In genomic region chr7:131581241-131582157, GRCh38 we compare ENCODE assay signal across 11 cellular contexts. TPM values are rescaled to one million over a fixed set of nuclear protein-coding genes. Genes with fewer than 3 reads are reported as not detected.
A peak's percentile ranks its signal among the peaks of the same experiment; 100 is the strongest.
DNase-seq lines count a peak whose midpoint lies in the region; ATAC-seq, FAIRE-seq and TF ChIP-seq lines count a peak whose summit lies in the region.
"Had no signal": no experiment of that assay in that cellular context is flagged by ENCODE, and none has a peak within 500 bp of the region (broad histone marks: within the 10 kb centered on the region; RNA-seq: fewer than 3 reads in every experiment).

No MANE protein-coding gene starts in this region.

- TF ChIP-seq RAD21 in liver (IDR thresholded peaks at IDR 0.05) (no peak), HepG2 (CRISPR knock-in tag; IDR thresholded peaks at IDR 0.05) (no peak)

- no peak overlapping the region for H3K4me3 Mint-ChIP-seq in neural progenitor cell

- DNase-seq in HepG2 (ENCODE audit: low spot score), result no peak
- DNase-seq in Right ventricle myocardium inferior (ENCODE audit: missing footprints), result peak; percentile 86
- no peak for DNase-seq in neural progenitor cell (ENCODE audit: low spot score)
- peak; percentile 53 to 80 for DNase-seq in aorta
- no peak for DNase-seq in OCI-LY7 (ENCODE audit: low spot score)
- no peak for DNase-seq in activated naive CD4-positive, alpha-beta T cell treated with Interleukin-2 at 50 U/mL for 16 hours
- no peak for DNase-seq in OCI-M1 (lab: John Stamatoyannopoulos, UW)
- DNase-seq: ACHN, NCI-H1694 treated with DMSO at 0.1 percent for 48 hours, NCI-H774 had no signal

- FAIRE-seq in HepG2 (lab: Jason Lieb, UNC), result no peak

- TF ChIP-seq EP300 in HepG2 (IDR thresholded peaks at IDR 0.05; ENCODE audit: low read depth in 2 of 2, low read length in 2 of 2) (no peak), HepG2 (CRISPR knock-in tag; IDR thresholded peaks at IDR 0.05; ENCODE audit: borderline replicate concordance) (no peak)

- H3K27ac ChIP-seq in liver (ENCODE audit: low read depth in 1 of 2, low read length in 2 of 2), result no peak overlapping the region
- H3K27ac ChIP-seq in HepG2 (ENCODE audit: extremely low read length, insufficient read depth, low read length), result no peak overlapping the region
- no peak overlapping the region for H3K27ac ChIP-seq in neural progenitor cell
- H3K27ac ChIP-seq in aorta (ENCODE audit: low read depth in 1 of 2, low read length in 2 of 2), result no peak overlapping the region
- H3K27ac ChIP-seq in OCI-LY7 (ENCODE audit: low read depth, low read length, poor library complexity, severe bottlenecking), result no peak overlapping the region

- TF ChIP-seq POLR2A in HepG2 (IDR thresholded peaks at IDR 0.05; ENCODE audit: insufficient read depth in 1 of 2, low read depth in 2 of 2, low read length in 2 of 2), result no peak

- H3K9me3 ChIP-seq in liver (ENCODE audit: control insufficient read depth in 4 of 4, low read length in 3 of 4) (no peaks in the 10 kb centered on the region), HepG2 (ENCODE audit: low read length) (no peaks in the 10 kb centered on the region), neural progenitor cell (ENCODE audit: low read depth) (no peaks in the 10 kb centered on the region), aorta (ENCODE audit: control insufficient read depth, low read length) (no peaks in the 10 kb centered on the region), OCI-LY7 (ENCODE audit: low read length) (no peaks in the 10 kb centered on the region)

- ATAC-seq in HepG2 (no peak), Right ventricle myocardium inferior (peak; percentile 90), aorta (ENCODE audit: low FRiP score) (peak; percentile 53)

- TF ChIP-seq CTCF in liver (IDR thresholded peaks at IDR 0.05; ENCODE audit: low read depth, low read length, missing input control) (no peak), HepG2 (CRISPR knock-in tag; IDR thresholded peaks at IDR 0.05) (no peak), neural progenitor cell (IDR thresholded peaks at IDR 0.05) (peak; percentile 8), OCI-LY7 (conservative IDR thresholded peaks at IDR 0.05; ENCODE audit: low read length) (no peak)

- in situ Hi-C loops in HepG2 (cut with HindIII; ENCODE audit: extremely low pct_ligation_motif_present, low pct_unique_long_range_greater_than_20kb), result no loop called here

- H4K20me1 ChIP-seq in HepG2 (ENCODE audit: insufficient read depth, low read length), result no peaks in the 10 kb centered on the region
- no peaks in the 10 kb centered on the region for H4K20me1 ChIP-seq in neural progenitor cell (ENCODE audit: low read depth)
- no peaks in the 10 kb centered on the region for H4K20me1 ChIP-seq in OCI-LY7 (ENCODE audit: insufficient read depth, low read length)

- no peaks in the 10 kb centered on the region for H3K79me2 ChIP-seq in HepG2 (ENCODE audit: insufficient read depth, low read length)
- no peaks in the 10 kb centered on the region for H3K79me2 ChIP-seq in neural progenitor cell (ENCODE audit: low read depth)
- H3K79me2 ChIP-seq in OCI-LY7 (ENCODE audit: insufficient read depth, low read depth, low read length), result no peaks in the 10 kb centered on the region

- H2AFZ ChIP-seq in HepG2 (ENCODE audit: low read length), result no peak overlapping the region
- peak overlapping the region; percentile 89 for H2AFZ ChIP-seq in neural progenitor cell (replicated peaks)
- H2AFZ ChIP-seq in OCI-LY7 (ENCODE audit: low read length), result no peak overlapping the region

- H3F3A ChIP-seq in neural progenitor cell (ENCODE audit: low read depth), result peaks cover 5% of the 10 kb centered on the region

- intact Hi-C loops in HepG2 (cut with micrococcal nuclease; ENCODE audit: unreplicated experiment) (no loop called here), Right ventricle myocardium inferior (cut with DNase I) (loop anchor here (1.0 to 10.0 kb wide), 3 partner anchors 24 to 73 kb away; no protein-coding TSS in a partner anchor), aorta (cut with DNase I) (no loop called here), OCI-LY7 (cut with micrococcal nuclease; ENCODE audit: unreplicated experiment) (no loop called here)

- no peak overlapping the region for H3K27ac Mint-ChIP-seq in neural progenitor cell

- no peaks in the 10 kb centered on the region for H3K9me2 ChIP-seq in OCI-LY7 (ENCODE audit: insufficient read depth, low read length)

- BruUV-seq in HepG2 (replicated peaks; lab: Mats Ljungman, UMichigan), result no TSS peak
- no TSS peak for BruUV-seq in OCI-LY7 (replicated peaks; lab: Mats Ljungman, UMichigan)

- CTCF ChIA-PET in HepG2 (lab: Yijun Ruan, JAX; ENCODE audit: low intra/inter-chr PET ratio, low total read pairs) (no interaction called here), OCI-LY7 (lab: Charles Lee; ENCODE audit: unreplicated experiment) (no interaction called here)

- WGBS in liver, result 62% methylated on average over 17 of the region's 17 CpGs
- WGBS in HepG2 (ENCODE audit: low lambda C conversion rate), result 33% methylated on average over 11 of the region's 17 CpGs
- WGBS in aorta, 2 donors, result 24 to 36% methylated on average over 17 of the region's 17 CpGs

- H3K9me3 Mint-ChIP-seq in neural progenitor cell, result no peaks in the 10 kb centered on the region

- H3K4me3 ChIP-seq in liver (ENCODE audit: low read depth in 1 of 3, low read length in 3 of 3), result no peak overlapping the region
- H3K4me3 ChIP-seq in HepG2 (replicated peaks in 1 of 3; ENCODE audit: insufficient read depth in 1 of 3, low read depth in 2 of 3, low read length in 3 of 3), result no peak overlapping the region
- H3K4me3 ChIP-seq in neural progenitor cell, result no peak overlapping the region
- no peak overlapping the region for H3K4me3 ChIP-seq in aorta (ENCODE audit: low read length in 2 of 2)
- H3K4me3 ChIP-seq in OCI-LY7 (ENCODE audit: low read depth, low read length, poor library complexity, severe bottlenecking), result no peak overlapping the region

- H3K27me3 Mint-ChIP-seq in neural progenitor cell (ENCODE audit: insufficient read depth, low read depth), result peaks cover 2% of the 10 kb centered on the region

- POLR2A ChIA-PET in HepG2 (lab: Yijun Ruan, JAX), result no interaction called here
- POLR2A ChIA-PET in OCI-LY7 (lab: Charles Lee), result no interaction called here

- H3K27me3 ChIP-seq in liver (ENCODE audit: control insufficient read depth in 4 of 4, insufficient read depth in 4 of 4, low read length in 3 of 4) (no peaks in the 10 kb centered on the region), HepG2 (ENCODE audit: control insufficient read depth in 1 of 2, insufficient read depth in 2 of 2, low read length in 2 of 2) (peaks cover 0 to 3% of the 10 kb centered on the region in 2 experiments; a peak in 1 of 5 replicates), neural progenitor cell (no peaks in the 10 kb centered on the region), aorta (ENCODE audit: control insufficient read depth in 1 of 2, insufficient read depth in 2 of 2, low read length in 1 of 2) (no peaks in the 10 kb centered on the region)

- H3K36me3 Mint-ChIP-seq in neural progenitor cell, result no peaks in the 10 kb centered on the region

- H3K4me1 Mint-ChIP-seq in neural progenitor cell, result no peaks in the 10 kb centered on the region

- H3K4me2 ChIP-seq in HepG2 (ENCODE audit: low read depth, low read length), result no peak overlapping the region
- no peak overlapping the region for H3K4me2 ChIP-seq in neural progenitor cell
- H3K4me2 ChIP-seq in OCI-LY7 (ENCODE audit: low read length), result no peak overlapping the region

- H3K4me1 ChIP-seq in liver (ENCODE audit: control insufficient read depth in 4 of 4, insufficient read depth in 4 of 4, low read length in 3 of 4), result no peaks in the 10 kb centered on the region
- no peaks in the 10 kb centered on the region for H3K4me1 ChIP-seq in HepG2 (ENCODE audit: insufficient read depth, low read length)
- peaks cover 15% of the 10 kb centered on the region for H3K4me1 ChIP-seq in neural progenitor cell
- H3K4me1 ChIP-seq in aorta (ENCODE audit: control insufficient read depth in 1 of 2, insufficient read depth in 2 of 2, low read length in 2 of 2), result no peaks in the 10 kb centered on the region
- H3K4me1 ChIP-seq in OCI-LY7 (ENCODE audit: insufficient read depth, low read length, poor library complexity, severe bottlenecking), result no peaks in the 10 kb centered on the region

- H3K36me3 ChIP-seq in liver (ENCODE audit: control insufficient read depth in 4 of 4, insufficient read depth in 3 of 4, low read depth in 1 of 4, low read length in 3 of 4), result no peaks in the 10 kb centered on the region
- H3K36me3 ChIP-seq in HepG2 (replicated peaks in 1 of 2; ENCODE audit: control insufficient read depth in 1 of 2, insufficient read depth in 2 of 2, low read length in 2 of 2), result no peaks in the 10 kb centered on the region
- H3K36me3 ChIP-seq in neural progenitor cell, result no peaks in the 10 kb centered on the region
- H3K36me3 ChIP-seq in aorta (ENCODE audit: control insufficient read depth in 1 of 2, insufficient read depth in 2 of 2, low read length in 1 of 2), result no peaks in the 10 kb centered on the region
- H3K36me3 ChIP-seq in OCI-LY7 (ENCODE audit: insufficient read depth, low read length), result no peaks in the 10 kb centered on the region

- no peak overlapping the region for H3K9ac ChIP-seq in liver (ENCODE audit: low read depth in 1 of 2, low read length in 2 of 2)
- H3K9ac ChIP-seq in HepG2 (ENCODE audit: insufficient read depth, low read depth, low read length), result no peak overlapping the region
- no peak overlapping the region for H3K9ac ChIP-seq in neural progenitor cell

RNA-seq across cellular contexts. Expression of gene PODXL, which starts 25.1 kb away (rescaled TPM):
- 1 to 10 TPM; 1.2 to 3.6 TPM for total RNA-seq in liver
- polyA plus RNA-seq in liver, result 1 to 10 TPM; 1.2 to 1.9 TPM
- total RNA-seq in HepG2 (2016; rRNA removed; fragmentation: Illumina TruSeq; extraction: Trizol), result 0.22 and 0.24 TPM in 2 replicates
- total RNA-seq in HepG2 (2016; cell fraction: cytosol; rRNA removed; fragmentation: Illumina TruSeq; extraction: Trizol; ENCODE audit: low read depth), result 0.09 TPM in 1 of 2 replicates, not detected in the other
- 0.17 and 0.24 TPM in 2 replicates for total RNA-seq in HepG2 (2016; cell fraction: insoluble cytoplasmic fraction; rRNA removed; fragmentation: Illumina TruSeq; extraction: Trizol)
- total RNA-seq in HepG2 (2016; cell fraction: membrane; rRNA removed; fragmentation: Illumina TruSeq; extraction: Trizol), result 0.12 and 0.21 TPM in 2 replicates
- total RNA-seq in HepG2 (2016; cell fraction: nucleus; rRNA removed; fragmentation: Illumina TruSeq; extraction: Trizol), result 0.47 and 1.1 TPM in 2 replicates
- polyA plus RNA-seq in HepG2 (2011; rRNA removed), result 0.33 and 0.54 TPM in 2 replicates
- 0.18 and 0.35 TPM in 2 replicates for polyA plus RNA-seq in HepG2 (2011; cell fraction: cytosol; rRNA removed)
- 0.38 and 0.55 TPM in 2 replicates for polyA plus RNA-seq in HepG2 (2011; cell fraction: nucleus; rRNA removed)
- 0.19 and 0.63 TPM in 2 replicates for polyA plus RNA-seq in HepG2 (2012)
- polyA plus RNA-seq in HepG2 (2016; cell fraction: cytosol; fragmentation: Illumina TruSeq; extraction: Trizol; ENCODE audit: low read depth), result 0.01 and 0.31 TPM in 2 replicates
- polyA plus RNA-seq in HepG2 (2016; cell fraction: insoluble cytoplasmic fraction; fragmentation: Illumina TruSeq; extraction: Trizol; ENCODE audit: low read depth), result 0.21 and 0.25 TPM in 2 replicates
- polyA plus RNA-seq in HepG2 (2016; cell fraction: membrane; fragmentation: Illumina TruSeq; extraction: Trizol; ENCODE audit: low read depth), result 0.03 and 0.16 TPM in 2 replicates
- 0.69 and 1.5 TPM in 2 replicates for polyA plus RNA-seq in HepG2 (2016; cell fraction: nucleus; fragmentation: Illumina TruSeq; extraction: Trizol; ENCODE audit: insufficient read depth, low read depth)
- 0.50 and 160 TPM in 2 replicates for polyA minus RNA-seq in HepG2 (2011; rRNA and poly(A)+ RNA removed; ENCODE audit: low replicate concordance)
- 1.5 and 2.1 TPM in 2 replicates for polyA minus RNA-seq in HepG2 (2011; cell fraction: cytosol; rRNA and poly(A)+ RNA removed)
- polyA minus RNA-seq in HepG2 (2011; cell fraction: nucleus; rRNA and poly(A)+ RNA removed), result 0.75 and 1.4 TPM in 2 replicates
- 59.0 TPM for total RNA-seq in Right ventricle myocardium inferior
- 37.7 and 38.4 TPM in 2 replicates for total RNA-seq in neural progenitor cell (ENCODE audit: low replicate concordance)
- total RNA-seq in aorta, result 10 to 100 TPM; 27.3 to 55.5 TPM
- polyA plus RNA-seq in aorta, result 1 to 10 TPM; 1.7 to 1.9 TPM
- total RNA-seq in OCI-LY7 (2014; rRNA removed; shearing (Covaris generic)), result 0.31 and 0.32 TPM in 2 replicates
- total RNA-seq in OCI-LY7 (2022), result 2.1 and 2.2 TPM in 2 replicates

Comparison
In these comparisons a context has a peak if more than half of its experiments do, and no peak if none do; other contexts are left out.
1. DNase-seq: peak in Right ventricle myocardium inferior (single experiment) and aorta (2 of 2); none in HepG2 (single experiment), neural progenitor cell (single experiment), OCI-LY7 (single experiment), activated naive CD4-positive, alpha-beta T cell treated with Interleukin-2 at 50 U/mL for 16 hours (single experiment) and OCI-M1 (single experiment).